ENCODE assay signal across 8 cellular contexts in the genomic region with DNA sequence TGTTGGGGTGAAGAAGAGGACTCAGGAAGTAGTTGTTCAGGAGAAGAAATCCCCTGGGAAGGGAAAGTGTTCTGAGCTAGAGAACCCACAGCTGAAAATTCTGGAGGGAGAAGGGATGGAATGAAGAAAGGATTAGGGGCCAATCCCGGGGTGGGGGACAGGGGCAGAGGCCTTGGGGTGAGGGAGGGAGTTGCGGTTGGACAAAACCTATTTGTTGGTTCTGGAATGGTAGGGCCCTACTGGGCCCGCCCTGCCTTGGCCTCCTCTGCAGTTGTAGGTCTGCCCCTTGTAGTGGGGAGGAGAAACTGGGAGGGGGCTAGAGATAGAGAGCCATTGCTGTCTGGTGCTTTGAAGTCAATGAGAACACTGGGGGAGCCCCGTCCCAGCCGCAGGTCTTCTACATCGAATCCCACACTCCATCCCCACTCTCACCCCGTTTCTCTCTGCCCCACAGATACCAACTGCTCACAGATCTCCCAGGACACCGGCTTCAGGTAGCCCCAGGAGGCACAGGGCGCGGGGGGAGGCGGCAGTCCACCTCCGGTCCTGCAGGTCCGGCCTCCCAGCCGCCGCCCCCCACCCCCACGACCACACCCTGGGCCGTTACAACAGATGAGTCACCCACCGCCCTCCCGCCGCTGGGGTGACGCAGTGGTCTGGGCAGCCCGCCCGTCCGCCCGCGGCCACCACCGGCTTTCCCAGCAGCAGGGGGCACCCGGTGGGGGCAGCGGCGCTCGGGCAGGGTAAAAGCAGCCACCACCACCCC. TPM values are rescaled to one million over a fixed set of nuclear protein-coding genes. Genes with fewer than 3 reads are reported as not detected.
A peak's percentile ranks its signal among the peaks of the same experiment; 100 is the strongest.
DNase-seq lines count a peak whose midpoint lies in the region; ATAC-seq and TF ChIP-seq lines count a peak whose summit lies in the region.

No MANE protein-coding gene starts in this region.

- H3K4me3 ChIP-seq in Caco-2 (ENCODE audit: low read depth, low read length) (peak overlapping the region; percentile 63), rectal smooth muscle tissue (ENCODE audit: low read length) (peak overlapping the region; percentile 99)

- H3K9me3 Mint-ChIP-seq in Caco-2 (ENCODE audit: unreplicated experiment): no peaks in the 10 kb centered on the region

- H3K27me3 Mint-ChIP-seq in Caco-2 (ENCODE audit: insufficient read depth, unreplicated experiment): no peaks in the 10 kb centered on the region

- H3K36me3 Mint-ChIP-seq in Caco-2 (ENCODE audit: insufficient read depth, unreplicated experiment): peaks cover 73% of the 10 kb centered on the region

- H3K27ac ChIP-seq in adipose tissue (ENCODE audit: low read depth, low read length): peak overlapping the region; percentile 98
- H3K27ac ChIP-seq in rectal smooth muscle tissue (ENCODE audit: low read depth, low read length): peak overlapping the region; percentile 97

- peak overlapping the region; percentile 99 for H3K9ac ChIP-seq in rectal smooth muscle tissue (ENCODE audit: low read length)

- peak; percentile 13 for ATAC-seq in HG03139 (IDR thresholded peaks at IDR 0.05; ENCODE audit: unreplicated experiment)
- peak; percentile 77 for ATAC-seq in left ventricle myocardium superior
- no peak for ATAC-seq in HG03469 (IDR thresholded peaks at IDR 0.05; ENCODE audit: unreplicated experiment)

- TF ChIP-seq CTCF in Caco-2 (IDR thresholded peaks at IDR 0.05; ENCODE audit: insufficient read depth in 1 of 2, low read depth in 1 of 2, low read length in 1 of 2, severe bottlenecking in 1 of 2, unreplicated experiment in 1 of 2): no peak

- CTCF ChIA-PET in Caco-2 (lab: Charles Lee): interaction anchor here (1.0 to 1.7 kb wide), 6 partner anchors 10 to 143 kb away, joined by 3 to 8 read pairs (median 4); partner anchors contain the start of gene DUSP23

- no peaks in the 10 kb centered on the region for H3K9me3 ChIP-seq in Caco-2

- peak overlapping the region; percentile 98 for H3K27ac Mint-ChIP-seq in Caco-2 (ENCODE audit: unreplicated experiment)

- H3K4me1 Mint-ChIP-seq in Caco-2 (ENCODE audit: low read depth, unreplicated experiment): peaks cover 43% of the 10 kb centered on the region

- WGBS in adipose tissue, 3 donors: 0 to 2% (median 1%) methylated on average over 30 to 31 of the region's 31 CpGs

- intact Hi-C loops in Caco-2 (cut with micrococcal nuclease; ENCODE audit: unreplicated experiment): loop anchor here (2.0 kb wide), 1 partner anchor 23 kb away; the partner anchor contains the start of gene CFAP45
- intact Hi-C loops in left ventricle myocardium superior (cut with micrococcal nuclease): no loop called here

- H3K4me1 ChIP-seq in Caco-2 (peaks cover 52% of the 10 kb centered on the region), rectal smooth muscle tissue (ENCODE audit: control insufficient read depth, insufficient read depth, low read length) (peaks cover 9% of the 10 kb centered on the region)

- H3K4me3 Mint-ChIP-seq in Caco-2 (ENCODE audit: unreplicated experiment): peak overlapping the region; percentile 74

- DNase-seq in Caco-2 (peak; percentile 83 to 84), SW 1271 (lab: John Stamatoyannopoulos, UW) (peak; percentile 56 to 61), left ventricle myocardium superior (peak; percentile 92), cerebellum (ENCODE audit: low spot score) (no peak)

- H3K27me3 ChIP-seq in Caco-2 (replicated peaks; ENCODE audit: control insufficient read depth, insufficient read depth, low read length) (no peaks in the 10 kb centered on the region), rectal smooth muscle tissue (ENCODE audit: control insufficient read depth, insufficient read depth, low read length) (no peaks in the 10 kb centered on the region)

- H3K36me3 ChIP-seq in Caco-2 (ENCODE audit: control insufficient read depth, insufficient read depth, low read length): peaks cover 4% of the 10 kb centered on the region; the same call in 1 of the 2 replicates
- H3K36me3 ChIP-seq in rectal smooth muscle tissue (ENCODE audit: control insufficient read depth, insufficient read depth, low read length): peaks cover 14% of the 10 kb centered on the region

- BruUV-seq in Caco-2 (replicated peaks; lab: Mats Ljungman, UMichigan): no TSS peak

- POLR2A ChIA-PET in Caco-2 (lab: Charles Lee): interaction anchor here (0.8 to 1.5 kb wide), 3 partner anchors 8 to 82 kb away, joined by 3 to 10 read pairs (median 5); no protein-coding TSS in a partner anchor

RNA-seq across cellular contexts. Expression of gene TAGLN2, which starts 1.1 kb away (rescaled TPM):
- total RNA-seq in Caco-2 (2022) (518 and 531 TPM in 2 replicates), left ventricle myocardium superior (104 TPM), cerebellum (15.1 TPM)
- 100 to 1,000 TPM; 273 to 442 (median 340) TPM for polyA plus RNA-seq in adipose tissue

RNA-seq across cellular contexts. Expression of gene IGSF9, which starts 21.2 kb away (rescaled TPM):
- total RNA-seq in Caco-2 (2022): 19.6 and 21.2 TPM in 2 replicates
- polyA plus RNA-seq in adipose tissue: 1 to 10 TPM in 2 of 3 donors, under 1 TPM in 1; 0.56 to 1.6 (median 1.4) TPM
- total RNA-seq in left ventricle myocardium superior: 0.79 TPM
- total RNA-seq in cerebellum: 4.7 TPM

RNA-seq across cellular contexts. Expression of gene CFAP45, which starts 24.2 kb away (rescaled TPM):
- 1.1 and 1.5 TPM in 2 replicates for total RNA-seq in Caco-2 (2022)
- 1 to 10 TPM in 1 of 3 donors, under 1 TPM in 1, not detected in 1; 0.33 to 1.1 TPM for polyA plus RNA-seq in adipose tissue
- total RNA-seq in left ventricle myocardium superior: 1.7 TPM
- total RNA-seq in cerebellum: 1.1 TPM

RNA-seq across cellular contexts. Expression of gene SLAMF9, which starts 29.8 kb away (rescaled TPM):
- total RNA-seq in Caco-2 (2022) (0.36 TPM in 1 of 2 replicates, not detected in the other), left ventricle myocardium superior (not detected), cerebellum (not detected)
- polyA plus RNA-seq in adipose tissue: under 1 TPM in 1 of 3 donors, not detected in 2; 0.12 TPM
